Comparison of ENCODE assay signal across 12 cellular contexts in the genomic region with DNA sequence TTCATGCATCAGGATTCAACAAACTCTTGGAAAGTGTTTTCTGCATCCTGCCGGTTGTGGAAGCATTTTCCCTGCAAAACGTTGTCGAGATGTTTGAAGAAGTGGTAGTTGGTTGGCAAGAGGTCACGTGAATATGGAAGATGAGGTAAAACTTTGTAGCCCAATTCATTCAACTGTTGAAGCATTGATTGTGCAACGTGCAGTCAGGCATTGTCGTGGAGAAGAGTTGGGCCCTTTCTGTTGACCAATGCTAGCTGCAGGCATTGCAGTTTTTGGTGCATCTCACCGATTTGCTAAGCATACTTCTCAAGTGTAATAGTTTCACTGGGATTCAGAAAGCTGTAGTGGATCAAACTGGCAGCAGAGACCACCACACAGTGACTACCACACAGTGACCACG. TPM values are rescaled to one million over a fixed set of nuclear protein-coding genes. Genes with fewer than 3 reads are reported as not detected.
"Had no signal": no experiment of that assay in that cellular context is flagged by ENCODE, and none has a peak within 500 bp of the region (broad histone marks: within the 10 kb centered on the region; RNA-seq: fewer than 3 reads in every experiment).

No MANE protein-coding gene starts in this region.

- H2AFZ ChIP-seq: hepatocyte had no signal

- H3K79me2 ChIP-seq: hepatocyte had no signal

- ATAC-seq: activated T-cell treated with anti-CD3 and anti-CD28 coated beads, Interleukin-2, amount 50 U/mL, for 4 hours had no signal

- H3K36me3 ChIP-seq: left ventricle myocardium inferior had no signal

- H3K4me1 ChIP-seq: left ventricle myocardium inferior had no signal

- H3K4me3 ChIP-seq: hepatocyte, left ventricle myocardium inferior had no signal

- H3K27ac Mint-ChIP-seq: activated naive CD8-positive, alpha-beta T cell had no signal

- H3K27me3 ChIP-seq: hepatocyte had no signal

- H3K27ac ChIP-seq: hepatocyte, left ventricle myocardium inferior had no signal

- H3K4me3 Mint-ChIP-seq: activated naive CD8-positive, alpha-beta T cell; activated T-cell treated with anti-CD3 and anti-CD28 coated beads, Interleukin-2, amount 50 U/mL, for 4 hours; brain; central memory CD8-positive, alpha-beta T cell had no signal

- DNase-seq: activated CD4-positive, alpha-beta T cell treated with anti-CD3 and anti-CD28 coated beads for 1 hour; activated CD4-positive, alpha-beta T cell treated with anti-CD3 and anti-CD28 coated beads, Interleukin-2, amount 50 U/mL, for 48 hours; activated effector memory CD4-positive, alpha-beta T cell treated with anti-CD3 and anti-CD28 coated beads, Interleukin-2, amount 50 U/mL, for 16 hours; activated T-cell treated with anti-CD3 and anti-CD28 coated beads, Interleukin-2, amount 50 U/mL, for 4 hours; kidney; left ventricle myocardium inferior; stimulated activated CD4-positive, alpha-beta T cell treated with anti-CD3 and anti-CD28 coated beads, Interleukin-4, amount 100 ng/mL, for 1 hour had no signal

- H3K4me1 Mint-ChIP-seq: brain had no signal

- H3K4me2 ChIP-seq: hepatocyte had no signal

RNA-seq across cellular contexts. Expression of gene PDPN, which starts 59.4 kb away (rescaled TPM):
- total RNA-seq: osteocyte had no signal
